Comparison of ENCODE assay signal across 24 cellular contexts in the genomic region with DNA sequence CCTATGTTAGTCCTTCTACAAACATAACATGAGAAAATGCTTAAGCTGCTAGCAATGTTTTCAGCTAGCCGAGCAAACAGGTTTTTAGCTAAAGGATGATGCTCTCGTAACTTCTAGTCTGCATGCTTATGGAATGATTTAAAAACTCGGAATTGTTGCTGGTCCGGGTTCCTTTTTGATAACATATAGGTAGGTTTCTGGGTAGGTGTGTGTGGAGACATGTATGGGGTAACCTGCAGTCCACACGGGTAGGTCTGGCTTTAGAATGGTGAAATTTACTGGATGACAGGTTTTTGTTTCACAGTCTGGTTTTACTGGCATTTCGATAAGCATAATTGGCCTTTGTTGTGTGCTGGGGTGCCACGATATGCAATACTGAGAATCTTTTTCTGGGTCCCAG.
"Had no signal": no experiment of that assay in that cellular context is flagged by ENCODE, and none has a peak within 500 bp of the region (broad histone marks: within the 10 kb centered on the region; RNA-seq: fewer than 3 reads in every experiment).

No MANE protein-coding gene starts in this region.

- H3K9me3 ChIP-seq: colonic mucosa, gastrocnemius medialis had no signal

- H3K27me3 Mint-ChIP-seq: dendritic cell treated with granulocyte-macrophage colony-stimulating factor and Interleukin-4, amounts not matched to agents 40 ng/mL and 50 ng/mL, for 4 days; effector memory CD8-positive, alpha-beta T cell had no signal

- DNase-seq: colonic mucosa; cortex of kidney; dermis blood vessel endothelial cell; dorsolateral prefrontal cortex; effector CD4-positive, alpha-beta T cell; effector CD8-positive, alpha-beta T cell; effector memory CD4-positive, alpha-beta T cell; effector memory CD8-positive, alpha-beta T cell; erythroblast; esophagus squamous epithelium; foreskin fibroblast; foreskin keratinocyte; foreskin melanocyte; gastrocnemius medialis; glutamatergic neuron; head of caudate nucleus; heart left ventricle; heart right ventricle had no signal

- H3K36me3 ChIP-seq: colonic mucosa, gastrocnemius medialis had no signal

- H3K27ac Mint-ChIP-seq: dendritic cell treated with granulocyte-macrophage colony-stimulating factor and Interleukin-4, amounts not matched to agents 40 ng/mL and 50 ng/mL, for 4 days; effector memory CD8-positive, alpha-beta T cell had no signal

- H3K27me3 ChIP-seq: colonic mucosa, dorsolateral prefrontal cortex, esophagus muscularis mucosa, esophagus squamous epithelium, foreskin keratinocyte, gastroesophageal sphincter, heart left ventricle, heart right ventricle had no signal

- H3K4me3 ChIP-seq: colonic mucosa, coronary artery, dorsolateral prefrontal cortex, esophagus muscularis mucosa, esophagus squamous epithelium, gastrocnemius medialis, gastroesophageal sphincter, heart left ventricle, heart right ventricle had no signal

- H3K27ac ChIP-seq: colonic mucosa, coronary artery, dorsolateral prefrontal cortex, epithelial cell of prostate, esophagus muscularis mucosa, esophagus squamous epithelium, foreskin keratinocyte, gastrocnemius medialis, gastroesophageal sphincter, heart left ventricle, heart right ventricle had no signal

- H3K4me1 ChIP-seq: colonic mucosa, foreskin keratinocyte had no signal

- ATAC-seq: effector memory CD8-positive, alpha-beta T cell; esophagus mucosa; foreskin keratinocyte; gastrocnemius medialis; gastroesophageal sphincter; heart left ventricle; heart right ventricle had no signal

- H3K4me3 Mint-ChIP-seq: dendritic cell treated with granulocyte-macrophage colony-stimulating factor and Interleukin-4, amounts not matched to agents 40 ng/mL and 50 ng/mL, for 4 days; effector memory CD8-positive, alpha-beta T cell had no signal
